In genomic region chr19:17953316-17953801, GRCh38 we compare ENCODE assay signal across 24 cellular contexts. TPM values are rescaled to one million over a fixed set of nuclear protein-coding genes. Genes with fewer than 3 reads are reported as not detected.
A peak's percentile ranks its signal among the peaks of the same experiment; 100 is the strongest.
DNase-seq lines count a peak whose midpoint lies in the region; ATAC-seq and TF ChIP-seq lines count a peak whose summit lies in the region.
"Had no signal": no experiment of that assay in that cellular context is flagged by ENCODE, and none has a peak within 500 bp of the region (broad histone marks: within the 10 kb centered on the region; RNA-seq: fewer than 3 reads in every experiment).

No MANE protein-coding gene starts in this region.

- H3K36me3 Mint-ChIP-seq in central memory CD8-positive, alpha-beta T cell (ENCODE audit: insufficient read depth): peaks cover 13% of the 10 kb centered on the region
- H3K36me3 Mint-ChIP-seq in natural killer cell: no peaks in the 10 kb centered on the region

- no peak overlapping the region for H2AFZ ChIP-seq in MM.1S (ENCODE audit: low read length)

- peak overlapping the region; percentile 34 for H3K4me3 Mint-ChIP-seq in central memory CD8-positive, alpha-beta T cell
- peak overlapping the region; percentile 40 for H3K4me3 Mint-ChIP-seq in natural killer cell
- H3K4me3 Mint-ChIP-seq: activated CD4-positive, alpha-beta T cell treated with anti-CD3 and anti-CD28 coated beads for 36 hours had no signal

- H3K9ac ChIP-seq in MM.1S (ENCODE audit: low read length): no peak overlapping the region

- intact Hi-C loops in natural killer cell (cut with micrococcal nuclease): no loop called here
- intact Hi-C loops in right cardiac atrium (cut with DNase I): loop anchor here in 1 of 4 donors (5.0 kb wide), 1 partner anchor 34 kb away; no protein-coding TSS in a partner anchor

- H3K9me3 Mint-ChIP-seq in central memory CD8-positive, alpha-beta T cell: no peaks in the 10 kb centered on the region
- no peaks in the 10 kb centered on the region for H3K9me3 Mint-ChIP-seq in natural killer cell

- 63% methylated on average over 7 of the region's 7 CpGs for WGBS in right cardiac atrium

- peak; percentile 51 for DNase-seq in 8988T
- DNase-seq in H7: peak; percentile 43
- DNase-seq in central memory CD8-positive, alpha-beta T cell (ENCODE audit: low spot score in 2 of 2): no peak
- no peak for DNase-seq in natural killer cell
- no peak for DNase-seq in DMS79 (lab: John Stamatoyannopoulos, UW)
- DNase-seq in MM.1S: no peak
- no peak for DNase-seq in right cardiac atrium
- DNase-seq: activated CD4-positive, alpha-beta T cell treated with anti-CD3 and anti-CD28 coated beads for 36 hours; activated naive CD4-positive, alpha-beta T cell treated with anti-CD3 and anti-CD28 coated beads, Interleukin-2, amount 50 U/mL, for 16 hours; activated T-cell treated with anti-CD3 and anti-CD28 coated beads, Interleukin-2, amount 50 U/mL, for 48 hours; C1 segment of cervical spinal cord; DMS153; heart left ventricle; KG1; NCI-H146; NCI-H526; stimulated activated CD4-positive, alpha-beta T cell treated with anti-CD3 and anti-CD28 coated beads, Interleukin-4, amount 100 ng/mL, for 4 hours; stomach; T1000; trophoblast cell had no signal

- no peaks in the 10 kb centered on the region for H4K20me1 ChIP-seq in MM.1S (ENCODE audit: insufficient read depth, low read length)

- peaks cover 35% of the 10 kb centered on the region for H3K4me1 Mint-ChIP-seq in central memory CD8-positive, alpha-beta T cell
- peaks cover 23 to 34% of the 10 kb centered on the region in 2 donors for H3K4me1 Mint-ChIP-seq in natural killer cell

- H3K4me2 ChIP-seq in MM.1S (ENCODE audit: low read depth, low read length): no peak overlapping the region

- H3K27ac ChIP-seq in MM.1S (ENCODE audit: low read length) (no peak overlapping the region), right cardiac atrium (ENCODE audit: low read length) (no peak overlapping the region)
- H3K27ac ChIP-seq: cardiac muscle cell, heart left ventricle, right atrium auricular region, stomach had no signal

- H3K4me1 ChIP-seq in MM.1S (ENCODE audit: low read length) (peaks cover 10% of the 10 kb centered on the region; the same call in 1 of the 2 replicates), right cardiac atrium (ENCODE audit: control insufficient read depth, insufficient read depth, low read length) (no peaks in the 10 kb centered on the region)

- H3K9me2 ChIP-seq in MM.1S (replicated peaks; ENCODE audit: insufficient read depth, low read length): no peaks in the 10 kb centered on the region

- no peak for ATAC-seq in central memory CD8-positive, alpha-beta T cell (replicated peaks; ENCODE audit: extremely low read depth, poor library complexity, severe bottlenecking)
- ATAC-seq in natural killer cell (no peak), right cardiac atrium (no peak), HG02852 (IDR thresholded peaks at IDR 0.05; ENCODE audit: unreplicated experiment) (no peak)
- ATAC-seq: activated CD4-positive, alpha-beta T cell treated with anti-CD3 and anti-CD28 coated beads for 36 hours; heart left ventricle had no signal

- no peak overlapping the region for H3K27ac Mint-ChIP-seq in central memory CD8-positive, alpha-beta T cell (ENCODE audit: low read depth)
- H3K27ac Mint-ChIP-seq in natural killer cell: peak overlapping the region; percentile 8 to 78
- H3K27ac Mint-ChIP-seq: activated CD4-positive, alpha-beta T cell treated with anti-CD3 and anti-CD28 coated beads for 36 hours had no signal

- H3K9me3 ChIP-seq in MM.1S (replicated peaks; ENCODE audit: insufficient read depth, low read length) (no peaks in the 10 kb centered on the region), right cardiac atrium (ENCODE audit: control insufficient read depth, low read length) (no peaks in the 10 kb centered on the region)
- H3K9me3 ChIP-seq: heart left ventricle, right atrium auricular region, stomach had no signal

- H3K36me3 ChIP-seq in H7 (replicated peaks; ENCODE audit: control insufficient read depth, insufficient read depth, low read length) (no peaks in the 10 kb centered on the region), MM.1S (replicated peaks; ENCODE audit: insufficient read depth, low read length) (no peaks in the 10 kb centered on the region)
- H3K36me3 ChIP-seq: cardiac muscle cell, heart left ventricle, right atrium auricular region, stomach had no signal

- H3K27me3 ChIP-seq in H7 (ENCODE audit: control insufficient read depth, insufficient read depth, low read length) (peaks cover 57% of the 10 kb centered on the region), MM.1S (replicated peaks; ENCODE audit: insufficient read depth, low read length) (peaks cover 89% of the 10 kb centered on the region), right cardiac atrium (ENCODE audit: control insufficient read depth, insufficient read depth) (no peaks in the 10 kb centered on the region)

- H3K79me2 ChIP-seq in MM.1S (ENCODE audit: low read length): no peaks in the 10 kb centered on the region

- peaks cover 74% of the 10 kb centered on the region for H3K27me3 Mint-ChIP-seq in central memory CD8-positive, alpha-beta T cell
- peaks cover 34 to 50% of the 10 kb centered on the region in 2 donors for H3K27me3 Mint-ChIP-seq in natural killer cell (ENCODE audit: low read depth in 2 of 2)

- TF ChIP-seq CTCF in natural killer cell (IDR thresholded peaks at IDR 0.05) (no peak), MM.1S (IDR thresholded peaks at IDR 0.05; ENCODE audit: low read length) (no peak)

- no peaks in the 10 kb centered on the region for H3F3A ChIP-seq in MM.1S (ENCODE audit: insufficient read depth, low read length)

- H3K4me3 ChIP-seq in H7 (ENCODE audit: insufficient read depth, low read depth, low read length) (no peak overlapping the region), MM.1S (ENCODE audit: low read length) (no peak overlapping the region), right cardiac atrium (ENCODE audit: low read length) (no peak overlapping the region)
- H3K4me3 ChIP-seq: heart left ventricle, right atrium auricular region, stomach had no signal

RNA-seq across cellular contexts. Expression of gene KCNN1, which starts 13.5 kb away (rescaled TPM):
- total RNA-seq in H7 (2014; rRNA removed; shearing (Covaris generic)): 4.3 and 7.4 TPM in 2 replicates
- total RNA-seq in natural killer cell (not detected), right cardiac atrium (1 to 10 TPM in 3 of 4 donors, under 1 TPM in 1; 0.84 to 1.9 (median 1.4) TPM)
- polyA plus RNA-seq in right cardiac atrium: 3.0 TPM
- total RNA-seq: osteocyte, stomach had no signal

RNA-seq across cellular contexts. Expression of gene CCDC124, which starts 20.5 kb away (rescaled TPM):
- 39.7 and 55.4 TPM in 2 replicates for total RNA-seq in H7 (2014; rRNA removed; shearing (Covaris generic))
- total RNA-seq in natural killer cell (10 to 100 TPM; 32.6 to 37.6 (median 37.4) TPM), right cardiac atrium (10 to 100 TPM; 76.1 to 87.6 (median 78.8) TPM)
- 136 TPM for polyA plus RNA-seq in right cardiac atrium

RNA-seq across cellular contexts. Expression of gene ARRDC2, which starts 54.6 kb away (rescaled TPM):
- total RNA-seq in H7 (2014; rRNA removed; shearing (Covaris generic)): 4.8 and 14.0 TPM in 2 replicates
- total RNA-seq in natural killer cell: 100 to 1,000 TPM; 110 to 131 (median 121) TPM
- total RNA-seq in right cardiac atrium: 10 to 100 TPM; 14.2 to 20.5 (median 18.0) TPM
- polyA plus RNA-seq in right cardiac atrium: 24.7 TPM

Comparison
In these comparisons a context has a peak if more than half of its experiments do, and no peak if none do; other contexts are left out.
1. DNase-seq: peak in 8988T (single experiment) and H7 (single experiment); none in central memory CD8-positive, alpha-beta T cell (0 of 2), natural killer cell (single experiment), DMS79 (single experiment), MM.1S (single experiment) and right cardiac atrium (0 of 3).